1 cellular context compared by ENCODE assay signal in genomic region chr3:141875374-141875892, GRCh38.
A peak's percentile ranks its signal among the peaks of the same experiment; 100 is the strongest.
TF ChIP-seq lines count a peak whose summit lies in the region.

No MANE protein-coding gene starts in this region.

TF ChIP-seq in K562, 482 proteins besides CTCF, POLR2A, EP300 and RAD21 (continued from another document and continues in another):
- TF ChIP-seq, protein P1, sequence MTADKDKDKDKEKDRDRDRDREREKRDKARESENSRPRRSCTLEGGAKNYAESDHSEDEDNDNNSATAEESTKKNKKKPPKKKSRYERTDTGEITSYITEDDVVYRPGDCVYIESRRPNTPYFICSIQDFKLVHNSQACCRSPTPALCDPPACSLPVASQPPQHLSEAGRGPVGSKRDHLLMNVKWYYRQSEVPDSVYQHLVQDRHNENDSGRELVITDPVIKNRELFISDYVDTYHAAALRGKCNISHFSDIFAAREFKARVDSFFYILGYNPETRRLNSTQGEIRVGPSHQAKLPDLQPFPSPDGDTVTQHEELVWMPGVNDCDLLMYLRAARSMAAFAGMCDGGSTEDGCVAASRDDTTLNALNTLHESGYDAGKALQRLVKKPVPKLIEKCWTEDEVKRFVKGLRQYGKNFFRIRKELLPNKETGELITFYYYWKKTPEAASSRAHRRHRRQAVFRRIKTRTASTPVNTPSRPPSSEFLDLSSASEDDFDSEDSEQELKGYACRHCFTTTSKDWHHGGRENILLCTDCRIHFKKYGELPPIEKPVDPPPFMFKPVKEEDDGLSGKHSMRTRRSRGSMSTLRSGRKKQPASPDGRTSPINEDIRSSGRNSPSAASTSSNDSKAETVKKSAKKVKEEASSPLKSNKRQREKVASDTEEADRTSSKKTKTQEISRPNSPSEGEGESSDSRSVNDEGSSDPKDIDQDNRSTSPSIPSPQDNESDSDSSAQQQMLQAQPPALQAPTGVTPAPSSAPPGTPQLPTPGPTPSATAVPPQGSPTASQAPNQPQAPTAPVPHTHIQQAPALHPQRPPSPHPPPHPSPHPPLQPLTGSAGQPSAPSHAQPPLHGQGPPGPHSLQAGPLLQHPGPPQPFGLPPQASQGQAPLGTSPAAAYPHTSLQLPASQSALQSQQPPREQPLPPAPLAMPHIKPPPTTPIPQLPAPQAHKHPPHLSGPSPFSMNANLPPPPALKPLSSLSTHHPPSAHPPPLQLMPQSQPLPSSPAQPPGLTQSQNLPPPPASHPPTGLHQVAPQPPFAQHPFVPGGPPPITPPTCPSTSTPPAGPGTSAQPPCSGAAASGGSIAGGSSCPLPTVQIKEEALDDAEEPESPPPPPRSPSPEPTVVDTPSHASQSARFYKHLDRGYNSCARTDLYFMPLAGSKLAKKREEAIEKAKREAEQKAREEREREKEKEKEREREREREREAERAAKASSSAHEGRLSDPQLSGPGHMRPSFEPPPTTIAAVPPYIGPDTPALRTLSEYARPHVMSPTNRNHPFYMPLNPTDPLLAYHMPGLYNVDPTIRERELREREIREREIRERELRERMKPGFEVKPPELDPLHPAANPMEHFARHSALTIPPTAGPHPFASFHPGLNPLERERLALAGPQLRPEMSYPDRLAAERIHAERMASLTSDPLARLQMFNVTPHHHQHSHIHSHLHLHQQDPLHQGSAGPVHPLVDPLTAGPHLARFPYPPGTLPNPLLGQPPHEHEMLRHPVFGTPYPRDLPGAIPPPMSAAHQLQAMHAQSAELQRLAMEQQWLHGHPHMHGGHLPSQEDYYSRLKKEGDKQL (CRISPR knock-in tag; IDR thresholded peaks at IDR 0.05; ENCODE audit: borderline replicate concordance) = no peak
- TF ChIP-seq THRA (IDR thresholded peaks at IDR 0.05) (no peak), BRD9 (IDR thresholded peaks at IDR 0.05; ENCODE audit: low read depth, partially characterized antibody) (no peak), RFX5 (IDR thresholded peaks at IDR 0.05; ENCODE audit: low read depth, low read length) (no peak; the same call in 1 of the 2 replicates), SP2 (IDR thresholded peaks at IDR 0.05; ENCODE audit: extremely low read depth, low read depth, low read length, poor library complexity, severe bottlenecking) (no peak), CHD4 (IDR thresholded peaks at IDR 0.05; ENCODE audit: insufficient read depth, insufficient replicate concordance, low read depth, low read length, poor library complexity, severe bottlenecking) (no peak), MEF2A (IDR thresholded peaks at IDR 0.05; ENCODE audit: control insufficient read depth, low read depth, low read length) (no peak), THRB (CRISPR knock-in tag; conservative IDR thresholded peaks at IDR 0.05) (no peak), ZFP1 (CRISPR knock-in tag; IDR thresholded peaks at IDR 0.05) (no peak), NFIX (CRISPR knock-in tag; IDR thresholded peaks at IDR 0.05; ENCODE audit: low read depth) (no peak), SMAD1 (IDR thresholded peaks at IDR 0.05; ENCODE audit: low read depth, low read length, partially characterized antibody) (no peak), ZNF511 (CRISPR knock-in tag; IDR thresholded peaks at IDR 0.05) (no peak), SNIP1 (IDR thresholded peaks at IDR 0.05; ENCODE audit: low read depth) (no peak), POLR3G (IDR thresholded peaks at IDR 0.05; ENCODE audit: extremely low read depth, insufficient read length, insufficient replicate concordance) (no peak), POLR2H (tag; IDR thresholded peaks at IDR 0.05; ENCODE audit: low read depth) (no peak), FOSL1 (tag; conservative IDR thresholded peaks at IDR 0.05) (no peak; the same call in 1 of the 2 replicates), ESRRB (CRISPR knock-in tag; IDR thresholded peaks at IDR 0.05; ENCODE audit: borderline replicate concordance) (no peak), ETS2 (tag; IDR thresholded peaks at IDR 0.05; ENCODE audit: borderline replicate concordance, poor library complexity, severe bottlenecking) (no peak), TBL1XR1 (IDR thresholded peaks at IDR 0.05; ENCODE audit: low read length in 2 of 2) (0 out of 4 replicates have a peak, but pooled peaks of 1 of the 2 experiments have one; percentile 16), ARHGAP35 (IDR thresholded peaks at IDR 0.05; ENCODE audit: partially characterized antibody) (no peak), MCM3 (IDR thresholded peaks at IDR 0.05) (no peak), SMC3 (conservative IDR thresholded peaks at IDR 0.05; ENCODE audit: insufficient read depth, low read depth, low read length) (peak; percentile 79), SFPQ (IDR thresholded peaks at IDR 0.05; ENCODE audit: low read depth, low read length) (no peak), STAT6 (CRISPR knock-in tag; IDR thresholded peaks at IDR 0.05) (peak; percentile 26; the same call in 1 of the 2 replicates), HNRNPL (IDR thresholded peaks at IDR 0.05; ENCODE audit: low read depth, low read length) (no peak), ZNF644 (tag; IDR thresholded peaks at IDR 0.05; ENCODE audit: low read depth) (no peak), MTA1 (IDR thresholded peaks at IDR 0.05; ENCODE audit: borderline replicate concordance) (no peak), HIVEP1 (CRISPR knock-in tag; IDR thresholded peaks at IDR 0.05) (no peak), TAL1 (IDR thresholded peaks at IDR 0.05) (no peak), SOX6 (IDR thresholded peaks at IDR 0.05) (0 out of 2 replicates have a peak, but pooled peaks have one; percentile 30), KLF1 (tag; IDR thresholded peaks at IDR 0.05) (no peak)
- TF ChIP-seq, protein P2, sequence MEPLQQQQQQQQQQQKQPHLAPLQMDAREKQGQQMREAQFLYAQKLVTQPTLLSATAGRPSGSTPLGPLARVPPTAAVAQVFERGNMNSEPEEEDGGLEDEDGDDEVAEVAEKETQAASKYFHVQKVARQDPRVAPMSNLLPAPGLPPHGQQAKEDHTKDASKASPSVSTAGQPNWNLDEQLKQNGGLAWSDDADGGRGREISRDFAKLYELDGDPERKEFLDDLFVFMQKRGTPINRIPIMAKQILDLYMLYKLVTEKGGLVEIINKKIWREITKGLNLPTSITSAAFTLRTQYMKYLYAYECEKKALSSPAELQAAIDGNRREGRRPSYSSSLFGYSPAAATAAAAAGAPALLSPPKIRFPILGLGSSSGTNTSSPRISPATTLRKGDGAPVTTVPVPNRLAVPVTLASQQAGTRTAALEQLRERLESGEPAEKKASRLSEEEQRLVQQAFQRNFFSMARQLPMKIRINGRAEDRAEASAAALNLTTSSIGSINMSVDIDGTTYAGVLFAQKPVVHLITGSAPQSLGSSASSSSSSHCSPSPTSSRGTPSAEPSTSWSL (CRISPR knock-in tag; IDR thresholded peaks at IDR 0.05; ENCODE audit: borderline replicate concordance) = no peak
- TF ChIP-seq, protein P3, sequence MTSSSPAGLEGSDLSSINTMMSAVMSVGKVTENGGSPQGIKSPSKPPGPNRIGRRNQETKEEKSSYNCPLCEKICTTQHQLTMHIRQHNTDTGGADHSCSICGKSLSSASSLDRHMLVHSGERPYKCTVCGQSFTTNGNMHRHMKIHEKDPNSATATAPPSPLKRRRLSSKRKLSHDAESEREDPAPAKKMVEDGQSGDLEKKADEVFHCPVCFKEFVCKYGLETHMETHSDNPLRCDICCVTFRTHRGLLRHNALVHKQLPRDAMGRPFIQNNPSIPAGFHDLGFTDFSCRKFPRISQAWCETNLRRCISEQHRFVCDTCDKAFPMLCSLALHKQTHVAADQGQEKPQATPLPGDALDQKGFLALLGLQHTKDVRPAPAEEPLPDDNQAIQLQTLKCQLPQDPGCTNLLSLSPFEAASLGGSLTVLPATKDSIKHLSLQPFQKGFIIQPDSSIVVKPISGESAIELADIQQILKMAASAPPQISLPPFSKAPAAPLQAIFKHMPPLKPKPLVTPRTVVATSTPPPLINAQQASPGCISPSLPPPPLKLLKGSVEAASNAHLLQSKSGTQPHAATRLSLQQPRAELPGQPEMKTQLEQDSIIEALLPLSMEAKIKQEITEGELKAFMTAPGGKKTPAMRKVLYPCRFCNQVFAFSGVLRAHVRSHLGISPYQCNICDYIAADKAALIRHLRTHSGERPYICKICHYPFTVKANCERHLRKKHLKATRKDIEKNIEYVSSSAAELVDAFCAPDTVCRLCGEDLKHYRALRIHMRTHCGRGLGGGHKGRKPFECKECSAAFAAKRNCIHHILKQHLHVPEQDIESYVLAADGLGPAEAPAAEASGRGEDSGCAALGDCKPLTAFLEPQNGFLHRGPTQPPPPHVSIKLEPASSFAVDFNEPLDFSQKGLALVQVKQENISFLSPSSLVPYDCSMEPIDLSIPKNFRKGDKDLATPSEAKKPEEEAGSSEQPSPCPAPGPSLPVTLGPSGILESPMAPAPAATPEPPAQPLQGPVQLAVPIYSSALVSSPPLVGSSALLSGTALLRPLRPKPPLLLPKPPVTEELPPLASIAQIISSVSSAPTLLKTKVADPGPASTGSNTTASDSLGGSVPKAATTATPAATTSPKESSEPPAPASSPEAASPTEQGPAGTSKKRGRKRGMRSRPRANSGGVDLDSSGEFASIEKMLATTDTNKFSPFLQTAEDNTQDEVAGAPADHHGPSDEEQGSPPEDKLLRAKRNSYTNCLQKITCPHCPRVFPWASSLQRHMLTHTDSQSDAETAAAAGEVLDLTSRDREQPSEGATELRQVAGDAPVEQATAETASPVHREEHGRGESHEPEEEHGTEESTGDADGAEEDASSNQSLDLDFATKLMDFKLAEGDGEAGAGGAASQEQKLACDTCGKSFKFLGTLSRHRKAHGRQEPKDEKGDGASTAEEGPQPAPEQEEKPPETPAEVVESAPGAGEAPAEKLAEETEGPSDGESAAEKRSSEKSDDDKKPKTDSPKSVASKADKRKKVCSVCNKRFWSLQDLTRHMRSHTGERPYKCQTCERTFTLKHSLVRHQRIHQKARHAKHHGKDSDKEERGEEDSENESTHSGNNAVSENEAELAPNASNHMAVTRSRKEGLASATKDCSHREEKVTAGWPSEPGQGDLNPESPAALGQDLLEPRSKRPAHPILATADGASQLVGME (CRISPR knock-in tag; IDR thresholded peaks at IDR 0.05) = no peak
- TF ChIP-seq, protein P4, sequence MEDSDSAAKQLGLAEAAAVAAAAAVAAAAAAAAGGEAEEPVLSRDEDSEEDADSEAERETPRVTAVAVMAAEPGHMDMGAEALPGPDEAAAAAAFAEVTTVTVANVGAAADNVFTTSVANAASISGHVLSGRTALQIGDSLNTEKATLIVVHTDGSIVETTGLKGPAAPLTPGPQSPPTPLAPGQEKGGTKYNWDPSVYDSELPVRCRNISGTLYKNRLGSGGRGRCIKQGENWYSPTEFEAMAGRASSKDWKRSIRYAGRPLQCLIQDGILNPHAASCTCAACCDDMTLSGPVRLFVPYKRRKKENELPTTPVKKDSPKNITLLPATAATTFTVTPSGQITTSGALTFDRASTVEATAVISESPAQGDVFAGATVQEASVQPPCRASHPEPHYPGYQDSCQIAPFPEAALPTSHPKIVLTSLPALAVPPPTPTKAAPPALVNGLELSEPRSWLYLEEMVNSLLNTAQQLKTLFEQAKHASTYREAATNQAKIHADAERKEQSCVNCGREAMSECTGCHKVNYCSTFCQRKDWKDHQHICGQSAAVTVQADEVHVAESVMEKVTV (CRISPR knock-in tag; IDR thresholded peaks at IDR 0.05) = peak; percentile 64
